Comparison of ENCODE assay signal across 8 cellular contexts in genomic region chr17:70169707-70170597, GRCh38. TPM values are rescaled to one million over a fixed set of nuclear protein-coding genes. Genes with fewer than 3 reads are reported as not detected.
DNase-seq lines count a peak whose midpoint lies in the region; ATAC-seq and TF ChIP-seq lines count a peak whose summit lies in the region.

No MANE protein-coding gene starts in this region.

- no peaks in the 10 kb centered on the region for H3K4me1 ChIP-seq in hepatocyte (ENCODE audit: insufficient read depth)

- ATAC-seq in sciatic nerve (peak; percentile 60), HG03196 (IDR thresholded peaks at IDR 0.05; ENCODE audit: unreplicated experiment) (no peak), HG03095 (IDR thresholded peaks at IDR 0.05; ENCODE audit: unreplicated experiment) (no peak), GM21619 (IDR thresholded peaks at IDR 0.05; ENCODE audit: unreplicated experiment) (no peak)

- peak overlapping the region; percentile 88 for H2AFZ ChIP-seq in hepatocyte

- no peaks in the 10 kb centered on the region for H3K9me3 ChIP-seq in hepatocyte (ENCODE audit: low read depth)

- H3K9me3 Mint-ChIP-seq in HFFc6 = no peaks in the 10 kb centered on the region
- H3K9me3 Mint-ChIP-seq in activated naive CD8-positive, alpha-beta T cell treated with anti-CD3 and anti-CD28 coated beads for 36 hours = no peaks in the 10 kb centered on the region

- peak overlapping the region; percentile 97 for H3K4me2 ChIP-seq in hepatocyte

- peaks cover 32% of the 10 kb centered on the region for H3K27me3 ChIP-seq in hepatocyte

- peaks cover 30% of the 10 kb centered on the region for H3K4me1 Mint-ChIP-seq in HFFc6 (ENCODE audit: low read depth)
- H3K4me1 Mint-ChIP-seq in activated naive CD8-positive, alpha-beta T cell treated with anti-CD3 and anti-CD28 coated beads for 36 hours = peaks cover 16% of the 10 kb centered on the region

- no peaks in the 10 kb centered on the region for H3K36me3 ChIP-seq in hepatocyte (replicated peaks; ENCODE audit: insufficient read depth, low read depth)

- TF ChIP-seq CTCF in HFFc6 (IDR thresholded peaks at IDR 0.05) = no peak
- no peak for TF ChIP-seq CTCF in hepatocyte (IDR thresholded peaks at IDR 0.05; ENCODE audit: poor library complexity)

- peak overlapping the region; percentile 80 for H3K4me3 Mint-ChIP-seq in HFFc6
- H3K4me3 Mint-ChIP-seq in activated naive CD8-positive, alpha-beta T cell treated with anti-CD3 and anti-CD28 coated beads for 36 hours = peak overlapping the region; percentile 57

- H3K27ac ChIP-seq in hepatocyte = peak overlapping the region; percentile 29

- H3K27ac Mint-ChIP-seq in HFFc6 = no peak overlapping the region
- H3K27ac Mint-ChIP-seq in activated naive CD8-positive, alpha-beta T cell treated with anti-CD3 and anti-CD28 coated beads for 36 hours = no peak overlapping the region

- H3K36me3 Mint-ChIP-seq in HFFc6 (ENCODE audit: low read depth) = no peaks in the 10 kb centered on the region
- H3K36me3 Mint-ChIP-seq in activated naive CD8-positive, alpha-beta T cell treated with anti-CD3 and anti-CD28 coated beads for 36 hours = no peaks in the 10 kb centered on the region

- peak overlapping the region; percentile 22 for H3K4me3 ChIP-seq in hepatocyte

- intact Hi-C loops in sciatic nerve (cut with DNase I) = no loop called here

- H3K27me3 Mint-ChIP-seq in HFFc6 (ENCODE audit: insufficient read depth) = peaks cover 15% of the 10 kb centered on the region
- peaks cover 63% of the 10 kb centered on the region for H3K27me3 Mint-ChIP-seq in activated naive CD8-positive, alpha-beta T cell treated with anti-CD3 and anti-CD28 coated beads for 36 hours

- H4K20me1 ChIP-seq in hepatocyte (ENCODE audit: insufficient read depth, poor library complexity, severe bottlenecking) = no peaks in the 10 kb centered on the region

- DNase-seq in AG08396 (ENCODE audit: low spot score) (peak; percentile 23), HFFc6 (no peak), hepatocyte (ENCODE audit: low spot score) (peak; percentile 24), sciatic nerve (ENCODE audit: low spot score) (no peak)
- no peak for DNase-seq in activated naive CD8-positive, alpha-beta T cell treated with anti-CD3 and anti-CD28 coated beads for 36 hours

- WGBS in hepatocyte (ENCODE audit: low lambda C conversion rate, missing lambda C conversion rate) = 13% methylated on average over 24 of the region's 24 CpGs

- H3K79me2 ChIP-seq in hepatocyte = peaks cover 9% of the 10 kb centered on the region

- no peaks in the 10 kb centered on the region for H3K9me2 ChIP-seq in hepatocyte (replicated peaks; ENCODE audit: insufficient read depth)

RNA-seq across cellular contexts. Expression of gene KCNJ2, which starts 0.6 kb away (rescaled TPM):
- under 1 TPM; 0.23 to 0.47 (median 0.37) TPM for total RNA-seq in HFFc6 (2021; fragmentation: NEBNext Ultra II Directional; extraction: Animal tissue kit (Norgen Biotek cat#: 25700))
- total RNA-seq in activated naive CD8-positive, alpha-beta T cell treated with anti-CD3 and anti-CD28 coated beads for 36 hours = not detected
- 3.0 and 4.1 TPM in 2 replicates for total RNA-seq in hepatocyte
- 0.41 and 1.0 TPM in 2 replicates for polyA plus RNA-seq in hepatocyte
- total RNA-seq in sciatic nerve = 11.9 TPM

Comparison
In these comparisons a context has a peak if more than half of its experiments do, and no peak if none do; other contexts are left out.
1. DNase-seq: peak in AG08396 (single experiment) and hepatocyte (single experiment); none in HFFc6 (single experiment), activated naive CD8-positive, alpha-beta T cell treated with anti-CD3 and anti-CD28 coated beads for 36 hours (single experiment) and sciatic nerve (single experiment).